ENCODE assay signal across 1 cellular context in genomic region chr20:2663887-2664719, GRCh38.
TF ChIP-seq lines count a peak whose summit lies in the region.

IDH3B (minus strand) TSS chr20:2664216; CDS start chr20:2664188, 28 bp downstream.

TF ChIP-seq in HepG2, 621 proteins besides CTCF, POLR2A, EP300 and RAD21 (continued from another document):
- TF ChIP-seq ZFP41 (CRISPR knock-in tag; IDR thresholded peaks at IDR 0.05; ENCODE audit: borderline replicate concordance): no peak
- TF ChIP-seq ZNF782 (CRISPR knock-in tag; IDR thresholded peaks at IDR 0.05; ENCODE audit: borderline replicate concordance): peak; percentile 92
- no peak for TF ChIP-seq ZNF878 (CRISPR knock-in tag; IDR thresholded peaks at IDR 0.05)
- TF ChIP-seq ZNF136 (CRISPR knock-in tag; IDR thresholded peaks at IDR 0.05; ENCODE audit: low read depth): peak; percentile 97; the same call in 1 of the 2 replicates
- TF ChIP-seq NR3C1 (CRISPR knock-in tag; IDR thresholded peaks at IDR 0.05): no peak
- peak; percentile 57 for TF ChIP-seq RBM22 (optimal IDR thresholded peaks at IDR 0.05; ENCODE audit: low read length)
- TF ChIP-seq KMT2A (CRISPR knock-in tag; IDR thresholded peaks at IDR 0.05): peak; percentile 95
- peak in 1 of 2 experiments; percentile 98; a peak in 2 of 4 replicates for TF ChIP-seq KLF16 (CRISPR knock-in tag; IDR thresholded peaks at IDR 0.05)
- TF ChIP-seq, protein P1, sequence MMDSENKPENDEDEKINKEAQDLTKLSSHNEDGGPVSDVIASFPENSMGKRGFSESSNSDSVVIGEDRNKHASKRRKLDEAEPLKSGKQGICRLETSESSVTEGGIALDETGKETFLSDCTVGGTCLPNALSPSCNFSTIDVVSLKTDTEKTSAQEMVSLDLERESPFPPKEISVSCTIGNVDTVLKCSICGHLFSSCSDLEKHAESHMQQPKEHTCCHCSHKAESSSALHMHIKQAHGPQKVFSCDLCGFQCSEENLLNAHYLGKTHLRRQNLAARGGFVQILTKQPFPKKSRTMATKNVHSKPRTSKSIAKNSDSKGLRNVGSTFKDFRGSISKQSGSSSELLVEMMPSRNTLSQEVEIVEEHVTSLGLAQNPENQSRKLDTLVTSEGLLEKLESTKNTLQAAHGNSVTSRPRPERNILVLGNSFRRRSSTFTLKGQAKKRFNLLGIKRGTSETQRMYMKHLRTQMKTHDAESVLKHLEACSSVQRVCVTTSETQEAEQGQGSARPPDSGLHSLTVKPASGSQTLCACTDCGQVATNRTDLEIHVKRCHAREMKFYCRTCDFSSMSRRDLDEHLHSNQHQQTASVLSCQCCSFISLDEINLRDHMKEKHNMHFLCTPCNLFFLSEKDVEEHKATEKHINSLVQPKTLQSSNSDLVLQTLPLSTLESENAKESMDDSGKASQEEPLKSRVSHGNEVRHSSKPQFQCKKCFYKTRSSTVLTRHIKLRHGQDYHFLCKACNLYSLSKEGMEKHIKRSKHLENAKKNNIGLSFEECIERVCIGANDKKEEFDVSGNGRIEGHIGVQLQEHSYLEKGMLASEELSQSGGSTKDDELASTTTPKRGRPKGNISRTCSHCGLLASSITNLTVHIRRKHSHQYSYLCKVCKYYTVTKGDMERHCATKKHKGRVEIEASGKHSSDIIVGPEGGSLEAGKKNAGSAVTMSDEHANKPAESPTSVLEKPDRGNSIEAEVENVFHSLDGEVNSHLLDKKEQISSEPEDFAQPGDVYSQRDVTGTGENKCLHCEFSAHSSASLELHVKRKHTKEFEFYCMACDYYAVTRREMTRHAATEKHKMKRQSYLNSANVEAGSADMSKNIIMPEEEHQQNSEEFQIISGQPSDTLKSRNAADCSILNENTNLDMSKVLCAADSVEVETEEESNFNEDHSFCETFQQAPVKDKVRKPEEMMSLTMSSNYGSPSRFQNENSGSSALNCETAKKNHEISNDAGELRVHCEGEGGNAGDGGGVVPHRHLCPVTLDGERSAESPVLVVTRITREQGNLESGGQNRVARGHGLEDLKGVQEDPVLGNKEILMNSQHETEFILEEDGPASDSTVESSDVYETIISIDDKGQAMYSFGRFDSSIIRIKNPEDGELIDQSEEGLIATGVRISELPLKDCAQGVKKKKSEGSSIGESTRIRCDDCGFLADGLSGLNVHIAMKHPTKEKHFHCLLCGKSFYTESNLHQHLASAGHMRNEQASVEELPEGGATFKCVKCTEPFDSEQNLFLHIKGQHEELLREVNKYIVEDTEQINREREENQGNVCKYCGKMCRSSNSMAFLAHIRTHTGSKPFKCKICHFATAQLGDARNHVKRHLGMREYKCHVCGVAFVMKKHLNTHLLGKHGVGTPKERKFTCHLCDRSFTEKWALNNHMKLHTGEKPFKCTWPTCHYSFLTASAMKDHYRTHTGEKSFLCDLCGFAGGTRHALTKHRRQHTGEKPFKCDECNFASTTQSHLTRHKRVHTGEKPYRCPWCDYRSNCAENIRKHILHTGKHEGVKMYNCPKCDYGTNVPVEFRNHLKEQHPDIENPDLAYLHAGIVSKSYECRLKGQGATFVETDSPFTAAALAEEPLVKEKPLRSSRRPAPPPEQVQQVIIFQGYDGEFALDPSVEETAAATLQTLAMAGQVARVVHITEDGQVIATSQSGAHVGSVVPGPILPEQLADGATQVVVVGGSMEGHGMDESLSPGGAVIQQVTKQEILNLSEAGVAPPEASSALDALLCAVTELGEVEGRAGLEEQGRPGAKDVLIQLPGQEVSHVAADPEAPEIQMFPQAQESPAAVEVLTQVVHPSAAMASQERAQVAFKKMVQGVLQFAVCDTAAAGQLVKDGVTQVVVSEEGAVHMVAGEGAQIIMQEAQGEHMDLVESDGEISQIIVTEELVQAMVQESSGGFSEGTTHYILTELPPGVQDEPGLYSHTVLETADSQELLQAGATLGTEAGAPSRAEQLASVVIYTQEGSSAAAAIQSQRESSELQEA (CRISPR knock-in tag; IDR thresholded peaks at IDR 0.05; ENCODE audit: not compliant biosample characterization): peak; percentile 94
- TF ChIP-seq PPARG (CRISPR knock-in tag; conservative IDR thresholded peaks at IDR 0.05): peak; percentile 23; the same call in 1 of the 2 replicates
- TF ChIP-seq, protein P2, sequence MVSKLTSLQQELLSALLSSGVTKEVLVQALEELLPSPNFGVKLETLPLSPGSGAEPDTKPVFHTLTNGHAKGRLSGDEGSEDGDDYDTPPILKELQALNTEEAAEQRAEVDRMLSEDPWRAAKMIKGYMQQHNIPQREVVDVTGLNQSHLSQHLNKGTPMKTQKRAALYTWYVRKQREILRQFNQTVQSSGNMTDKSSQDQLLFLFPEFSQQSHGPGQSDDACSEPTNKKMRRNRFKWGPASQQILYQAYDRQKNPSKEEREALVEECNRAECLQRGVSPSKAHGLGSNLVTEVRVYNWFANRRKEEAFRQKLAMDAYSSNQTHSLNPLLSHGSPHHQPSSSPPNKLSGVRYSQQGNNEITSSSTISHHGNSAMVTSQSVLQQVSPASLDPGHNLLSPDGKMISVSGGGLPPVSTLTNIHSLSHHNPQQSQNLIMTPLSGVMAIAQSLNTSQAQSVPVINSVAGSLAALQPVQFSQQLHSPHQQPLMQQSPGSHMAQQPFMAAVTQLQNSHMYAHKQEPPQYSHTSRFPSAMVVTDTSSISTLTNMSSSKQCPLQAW (CRISPR knock-in tag; IDR thresholded peaks at IDR 0.05): peak; percentile 91
- 0 out of 2 replicates have a peak, but pooled peaks have one; percentile 77 for TF ChIP-seq ZNF589 (CRISPR knock-in tag; conservative IDR thresholded peaks at IDR 0.05)
- TF ChIP-seq SMAD1 (CRISPR knock-in tag; IDR thresholded peaks at IDR 0.05; ENCODE audit: borderline replicate concordance, low read depth): peak; percentile 88; the same call in 1 of the 2 replicates
- TF ChIP-seq CCDC6 (CRISPR knock-in tag; IDR thresholded peaks at IDR 0.05): no peak
- TF ChIP-seq SP2 (CRISPR knock-in tag; IDR thresholded peaks at IDR 0.05): peak; percentile 78
- TF ChIP-seq ZNF354B (CRISPR knock-in tag; IDR thresholded peaks at IDR 0.05): peak; percentile 6
- TF ChIP-seq ZNF431 (CRISPR knock-in tag; IDR thresholded peaks at IDR 0.05; ENCODE audit: borderline replicate concordance, low read depth): peak; percentile 71; the same call in 1 of the 2 replicates
- TF ChIP-seq ZNF224 (CRISPR knock-in tag; IDR thresholded peaks at IDR 0.05): peak; percentile 86; the same call in 1 of the 2 replicates
- TF ChIP-seq ZNF678 (CRISPR knock-in tag; IDR thresholded peaks at IDR 0.05): peak; percentile 82; the same call in 1 of the 2 replicates
- peak; percentile 75 for TF ChIP-seq MEIS1 (CRISPR knock-in tag; IDR thresholded peaks at IDR 0.05; ENCODE audit: borderline replicate concordance)
- TF ChIP-seq ZNF607 (CRISPR knock-in tag; IDR thresholded peaks at IDR 0.05; ENCODE audit: borderline replicate concordance): peak; percentile 63; the same call in 1 of the 2 replicates
- peak; percentile 96 for TF ChIP-seq ATF7-NPFF (CRISPR knock-in tag; IDR thresholded peaks at IDR 0.05; ENCODE audit: low read depth)
- peak; percentile 88; the same call in 1 of the 2 replicates for TF ChIP-seq ZNF839 (CRISPR knock-in tag; IDR thresholded peaks at IDR 0.05; ENCODE audit: borderline replicate concordance)
- TF ChIP-seq ZIK1 (CRISPR knock-in tag; IDR thresholded peaks at IDR 0.05; ENCODE audit: borderline replicate concordance, low read depth): peak; percentile 92
- TF ChIP-seq MAFG (CRISPR knock-in tag; IDR thresholded peaks at IDR 0.05): no peak
- TF ChIP-seq SOX5 (CRISPR knock-in tag; IDR thresholded peaks at IDR 0.05; ENCODE audit: borderline replicate concordance): peak; percentile 75
- TF ChIP-seq ZNF773 (CRISPR knock-in tag; IDR thresholded peaks at IDR 0.05; ENCODE audit: borderline replicate concordance): peak; percentile 76; the same call in 1 of the 2 replicates
- peak; percentile 37 for TF ChIP-seq ZNF18 (CRISPR knock-in tag; IDR thresholded peaks at IDR 0.05; ENCODE audit: insufficient replicate concordance)
- TF ChIP-seq FOXA1 (IDR thresholded peaks at IDR 0.05): no peak
- no peak; the same call in none of the 2 replicates for TF ChIP-seq FOXA1 (CRISPR knock-in tag; IDR thresholded peaks at IDR 0.05)
- peak; percentile 59; the same call in 1 of the 2 replicates for TF ChIP-seq TOE1 (CRISPR knock-in tag; IDR thresholded peaks at IDR 0.05)
- peak; percentile 96 for TF ChIP-seq ZNF563 (CRISPR knock-in tag; IDR thresholded peaks at IDR 0.05)
- peak; percentile 100 for TF ChIP-seq HDAC1 (CRISPR knock-in tag; IDR thresholded peaks at IDR 0.05)
- peak; percentile 47 for TF ChIP-seq FOXP4 (CRISPR knock-in tag; IDR thresholded peaks at IDR 0.05)
- peak; percentile 87 for TF ChIP-seq ZSCAN21 (CRISPR knock-in tag; IDR thresholded peaks at IDR 0.05; ENCODE audit: borderline replicate concordance)
- peak; percentile 85; the same call in 1 of the 2 replicates for TF ChIP-seq ZNF749 (CRISPR knock-in tag; IDR thresholded peaks at IDR 0.05; ENCODE audit: borderline replicate concordance)
- TF ChIP-seq HES4 (CRISPR knock-in tag; IDR thresholded peaks at IDR 0.05; ENCODE audit: borderline replicate concordance): no peak; the same call in 1 of the 2 replicates
- TF ChIP-seq NFRKB (IDR thresholded peaks at IDR 0.05): peak; percentile 87
- no peak for TF ChIP-seq CENPX (CRISPR knock-in tag; IDR thresholded peaks at IDR 0.05)
- peak; percentile 83; the same call in 1 of the 2 replicates for TF ChIP-seq ZBTB34 (CRISPR knock-in tag; IDR thresholded peaks at IDR 0.05)
- peak; percentile 82; the same call in 1 of the 2 replicates for TF ChIP-seq ZNF280B (CRISPR knock-in tag; IDR thresholded peaks at IDR 0.05; ENCODE audit: borderline replicate concordance)
- no peak for TF ChIP-seq ZNF570 (CRISPR knock-in tag; IDR thresholded peaks at IDR 0.05; ENCODE audit: borderline replicate concordance)
- TF ChIP-seq AHR (CRISPR knock-in tag; IDR thresholded peaks at IDR 0.05): peak; percentile 88
- TF ChIP-seq MAZ (IDR thresholded peaks at IDR 0.05; ENCODE audit: borderline replicate concordance, low read depth, low read length): no peak
- TF ChIP-seq MAZ (CRISPR knock-in tag; IDR thresholded peaks at IDR 0.05; ENCODE audit: low read depth): peak; percentile 75; the same call in 1 of the 2 replicates
- peak; percentile 91; the same call in 1 of the 2 replicates for TF ChIP-seq ZNF335 (CRISPR knock-in tag; IDR thresholded peaks at IDR 0.05)
- TF ChIP-seq, protein P3, sequence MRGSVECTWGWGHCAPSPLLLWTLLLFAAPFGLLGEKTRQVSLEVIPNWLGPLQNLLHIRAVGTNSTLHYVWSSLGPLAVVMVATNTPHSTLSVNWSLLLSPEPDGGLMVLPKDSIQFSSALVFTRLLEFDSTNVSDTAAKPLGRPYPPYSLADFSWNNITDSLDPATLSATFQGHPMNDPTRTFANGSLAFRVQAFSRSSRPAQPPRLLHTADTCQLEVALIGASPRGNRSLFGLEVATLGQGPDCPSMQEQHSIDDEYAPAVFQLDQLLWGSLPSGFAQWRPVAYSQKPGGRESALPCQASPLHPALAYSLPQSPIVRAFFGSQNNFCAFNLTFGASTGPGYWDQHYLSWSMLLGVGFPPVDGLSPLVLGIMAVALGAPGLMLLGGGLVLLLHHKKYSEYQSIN (CRISPR knock-in tag; IDR thresholded peaks at IDR 0.05; ENCODE audit: borderline replicate concordance): no peak
- TF ChIP-seq ZNF292 (CRISPR knock-in tag; IDR thresholded peaks at IDR 0.05; ENCODE audit: borderline replicate concordance, low read depth): 0 out of 2 replicates have a peak, but pooled peaks have one; percentile 26
- no peak for TF ChIP-seq SCMH1 (CRISPR knock-in tag; IDR thresholded peaks at IDR 0.05; ENCODE audit: borderline replicate concordance)
- TF ChIP-seq ZNF232 (CRISPR knock-in tag; IDR thresholded peaks at IDR 0.05; ENCODE audit: borderline replicate concordance): peak; percentile 81
